Comparison of ENCODE assay signal across 18 cellular contexts in genomic region chr6:134750669-134751068, GRCh38.
A peak's percentile ranks its signal among the peaks of the same experiment; 100 is the strongest.
DNase-seq lines count a peak whose midpoint lies in the region; ATAC-seq and TF ChIP-seq lines count a peak whose summit lies in the region.
"Had no signal": no experiment of that assay in that cellular context is flagged by ENCODE, and none has a peak within 500 bp of the region (broad histone marks: within the 10 kb centered on the region; RNA-seq: fewer than 3 reads in every experiment).

No MANE protein-coding gene starts in this region.

- H3K27ac ChIP-seq in SJCRH30, result no peak overlapping the region

- peak overlapping the region; percentile 40; the same call in 1 of the 2 replicates for H3K27ac Mint-ChIP-seq in HFFc6
- H3K27ac Mint-ChIP-seq: activated T-helper 1 cell treated with anti-CD3 and anti-CD28 coated beads, Interleukin-12 subunit alpha, Interleukin-12 subunit beta, Interleukin-2, Interleukin-4 antibody, amounts not matched to agents 30 ng/mL and 10 ng/mL and 1 ng/mL, durations not matched to agents 14 hours and 24 hours and 36 hours; CD4-positive, alpha-beta T cell; effector memory CD8-positive, alpha-beta T cell; stimulated activated memory B cell treated with anti-CD40 and anti-IgM and Interleukin-4, amounts not matched to agents 10 μg/mL and 1 μg/mL and 100 μg/mL, for 72 hours had no signal

- peak; percentile 49 for DNase-seq in AG20443 (ENCODE audit: low spot score)
- DNase-seq in HFFc6, result peak; percentile 88
- peak; percentile 24 to 76 for DNase-seq in SJCRH30
- peak; percentile 54 to 77 for DNase-seq in foreskin fibroblast
- no peak for DNase-seq in NAMALWA (ENCODE audit: low spot score)
- DNase-seq in NCI-H1417 (lab: John Stamatoyannopoulos, UW), result no peak
- no peak for DNase-seq in NCI-H2081 treated with DMSO at 0.1 percent for 48 hours (lab: John Stamatoyannopoulos, UW)
- DNase-seq: activated CD4-positive, alpha-beta T cell treated with anti-CD3 and anti-CD28 coated beads, Interleukin-2, amount 50 U/mL, for 4 hours; aorta; CD4-positive, alpha-beta T cell; effector memory CD8-positive, alpha-beta T cell; MG63; NCI-H526 treated with DMSO at 0.1 percent for 48 hours; stimulated activated CD4-positive, alpha-beta T cell treated with anti-CD3 and anti-CD28 coated beads, Interleukin-4, amount 100 ng/mL, for 4 hours; T-helper 9 cell had no signal

- TF ChIP-seq CTCF in HFFc6 (IDR thresholded peaks at IDR 0.05) (no peak), foreskin fibroblast (IDR thresholded peaks at IDR 0.05; ENCODE audit: low read depth, low read length) (no peak)

- no peak for ATAC-seq in HG03045 (IDR thresholded peaks at IDR 0.05; ENCODE audit: unreplicated experiment)
- ATAC-seq: effector memory CD8-positive, alpha-beta T cell; stimulated activated memory B cell treated with anti-CD40 and anti-IgM and Interleukin-4, amounts not matched to agents 10 μg/mL and 1 μg/mL and 100 μg/mL, for 72 hours had no signal

- H3K27me3 Mint-ChIP-seq in HFFc6 (ENCODE audit: insufficient read depth), result peaks cover 4% of the 10 kb centered on the region
- H3K27me3 Mint-ChIP-seq: stimulated activated memory B cell treated with anti-CD40 and anti-IgM and Interleukin-4, amounts not matched to agents 10 μg/mL and 1 μg/mL and 100 μg/mL, for 72 hours had no signal

- H3K4me1 ChIP-seq in SJCRH30, result peaks cover 9% of the 10 kb centered on the region

- no peaks in the 10 kb centered on the region for H3K27me3 ChIP-seq in SJCRH30

- no peaks in the 10 kb centered on the region for H3K36me3 ChIP-seq in SJCRH30
- H3K36me3 ChIP-seq: MG63 had no signal

- H3K4me3 ChIP-seq in SJCRH30, result no peak overlapping the region
- H3K4me3 ChIP-seq in foreskin fibroblast (ENCODE audit: low read depth in 1 of 2, low read length in 2 of 2), result no peak overlapping the region
- H3K4me3 ChIP-seq: MG63 had no signal

- peaks cover 43% of the 10 kb centered on the region for H3K4me1 Mint-ChIP-seq in HFFc6 (ENCODE audit: low read depth)
- H3K4me1 Mint-ChIP-seq: stimulated activated memory B cell treated with anti-CD40 and anti-IgM and Interleukin-4, amounts not matched to agents 10 μg/mL and 1 μg/mL and 100 μg/mL, for 72 hours had no signal

- no peaks in the 10 kb centered on the region for H3K9me3 Mint-ChIP-seq in HFFc6
- H3K9me3 Mint-ChIP-seq: activated T-helper 1 cell treated with anti-CD3 and anti-CD28 coated beads, Interleukin-12 subunit alpha, Interleukin-12 subunit beta, Interleukin-2, Interleukin-4 antibody, amounts not matched to agents 30 ng/mL and 10 ng/mL and 1 ng/mL, durations not matched to agents 14 hours and 24 hours and 36 hours; CD4-positive, alpha-beta T cell; effector memory CD8-positive, alpha-beta T cell; stimulated activated memory B cell treated with anti-CD40 and anti-IgM and Interleukin-4, amounts not matched to agents 10 μg/mL and 1 μg/mL and 100 μg/mL, for 72 hours had no signal

- H3K36me3 Mint-ChIP-seq in HFFc6 (ENCODE audit: low read depth), result no peaks in the 10 kb centered on the region
- H3K36me3 Mint-ChIP-seq: stimulated activated memory B cell treated with anti-CD40 and anti-IgM and Interleukin-4, amounts not matched to agents 10 μg/mL and 1 μg/mL and 100 μg/mL, for 72 hours had no signal

- peak overlapping the region; percentile 14; the same call in 1 of the 2 replicates for H3K4me3 Mint-ChIP-seq in HFFc6
- H3K4me3 Mint-ChIP-seq: activated T-helper 1 cell treated with anti-CD3 and anti-CD28 coated beads, Interleukin-12 subunit alpha, Interleukin-12 subunit beta, Interleukin-2, Interleukin-4 antibody, amounts not matched to agents 30 ng/mL and 10 ng/mL and 1 ng/mL, durations not matched to agents 14 hours and 24 hours and 36 hours; CD4-positive, alpha-beta T cell; effector memory CD8-positive, alpha-beta T cell; stimulated activated memory B cell treated with anti-CD40 and anti-IgM and Interleukin-4, amounts not matched to agents 10 μg/mL and 1 μg/mL and 100 μg/mL, for 72 hours had no signal

- no peaks in the 10 kb centered on the region for H3K9me3 ChIP-seq in SJCRH30 (replicated peaks)
- H3K9me3 ChIP-seq: MG63 had no signal

Comparison
In these comparisons a context has a peak if more than half of its experiments do, and no peak if none do; other contexts are left out.
1. DNase-seq: peak in AG20443 (single experiment), HFFc6 (single experiment), SJCRH30 (2 of 2) and foreskin fibroblast (2 of 2); none in NAMALWA (single experiment), NCI-H1417 (0 of 3) and NCI-H2081 treated with DMSO at 0.1 percent for 48 hours (single experiment).